ENCODE assay signal across 8 cellular contexts in the genomic region with DNA sequence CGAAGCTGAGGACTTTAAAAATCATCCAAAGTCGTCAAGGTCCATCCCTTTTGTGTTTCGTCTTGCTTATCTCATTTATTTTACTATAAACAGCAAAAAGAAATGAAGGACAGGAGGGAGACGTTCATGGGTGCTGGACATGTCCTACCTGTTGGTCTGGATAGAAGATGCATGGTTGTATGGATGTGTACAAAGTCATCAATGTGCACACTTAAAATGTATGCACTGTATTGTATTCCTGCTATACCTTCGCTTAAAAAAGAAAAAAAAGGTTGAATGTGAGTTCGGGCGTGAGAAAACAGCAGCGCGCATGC.
DNase-seq lines count a peak whose midpoint lies in the region; ATAC-seq and TF ChIP-seq lines count a peak whose summit lies in the region.

No MANE protein-coding gene starts in this region.

- CTCF ChIA-PET in AG04449 (lab: Yijun Ruan, JAX), result interaction anchor here (1.1 to 10.8 kb wide), 6 partner anchors 10 to 355 kb away, joined by 4 to 308 read pairs (median 34); a partner anchor contains a TSS

- peak overlapping the region; percentile 92 for H3K4me3 ChIP-seq in AG04449 (ENCODE audit: low read depth, low read length)
- peak overlapping the region; percentile 91 to 94 for H3K4me3 ChIP-seq in cardiac fibroblast (replicated peaks in 1 of 2; ENCODE audit: low read depth in 2 of 2, low read length in 2 of 2)
- H3K4me3 ChIP-seq in mucosa of stomach (ENCODE audit: low read length), result peak overlapping the region; percentile 44

- H3K27me3 ChIP-seq in mucosa of stomach (ENCODE audit: control insufficient read depth, insufficient read depth, low read length), result no peaks in the 10 kb centered on the region

- peak; percentile 7 for ATAC-seq in HG03139 (IDR thresholded peaks at IDR 0.05; ENCODE audit: unreplicated experiment)

- peaks cover 8% of the 10 kb centered on the region for H3K4me1 ChIP-seq in mucosa of stomach (ENCODE audit: control insufficient read depth, insufficient read depth, low read length)

- POLR2A ChIA-PET in AG04449 (lab: Yijun Ruan, JAX), result interaction anchor here (0.6 to 2.0 kb wide), 3 partner anchors 42 to 352 kb away, joined by 3 to 7 read pairs (median 3); a partner anchor contains a TSS

- peak overlapping the region; percentile 63 for H3K9ac ChIP-seq in mucosa of stomach (ENCODE audit: low read length)

- H3K9me3 ChIP-seq in mucosa of stomach (ENCODE audit: control insufficient read depth, low read length), result no peaks in the 10 kb centered on the region

- DNase-seq in AG04449 (ENCODE audit: low read depth, low spot score) (no peak), cardiac fibroblast (ENCODE audit: low read depth in 2 of 2) (no peak), NCI-H128 (lab: John Stamatoyannopoulos, UW; ENCODE audit: unreplicated experiment) (no peak), NCI-H2227 (lab: John Stamatoyannopoulos, UW; ENCODE audit: unreplicated experiment) (no peak), midbrain (lab: John Stamatoyannopoulos, UW) (no peak)
- DNase-seq in effector CD8-positive, alpha-beta T cell (lab: John Stamatoyannopoulos, UW), result no peak

- TF ChIP-seq CTCF in AG04449 (IDR thresholded peaks at IDR 0.05; ENCODE audit: insufficient read depth, low read length, missing control alignments) (no peak), cardiac fibroblast (IDR thresholded peaks at IDR 0.05; ENCODE audit: low read depth, low read length) (no peak)

- H3K36me3 ChIP-seq in mucosa of stomach (ENCODE audit: control insufficient read depth, insufficient read depth, low read length), result no peaks in the 10 kb centered on the region
